ENCODE assay signal across 8 cellular contexts in genomic region chr1:156115514-156116374, GRCh38. TPM values are rescaled to one million over a fixed set of nuclear protein-coding genes. Genes with fewer than 3 reads are reported as not detected.
A peak's percentile ranks its signal among the peaks of the same experiment; 100 is the strongest.
DNase-seq lines count a peak whose midpoint lies in the region; ATAC-seq and TF ChIP-seq lines count a peak whose summit lies in the region.

No MANE protein-coding gene starts in this region.

- peaks cover 0 to 47% (median 21%) of the 10 kb centered on the region in 4 donors for H3K4me1 ChIP-seq in right lobe of liver
- peaks cover 68% of the 10 kb centered on the region for H3K4me1 ChIP-seq in suprapubic skin

- H3K9me3 ChIP-seq in right lobe of liver, result no peaks in the 10 kb centered on the region
- no peaks in the 10 kb centered on the region for H3K9me3 ChIP-seq in suprapubic skin

- TF ChIP-seq POLR2A in right lobe of liver (IDR thresholded peaks at IDR 0.05), result peak; percentile 53
- peak in 1 of 2 donors; percentile 46 for TF ChIP-seq POLR2A in suprapubic skin (IDR thresholded peaks at IDR 0.05)

- H3K4me3 ChIP-seq in right lobe of liver (peak overlapping the region; percentile 95 to 99 (median 97)), suprapubic skin (peak overlapping the region; percentile 100)

- no peak for TF ChIP-seq CTCF in right lobe of liver (IDR thresholded peaks at IDR 0.05)
- TF ChIP-seq CTCF in suprapubic skin (IDR thresholded peaks at IDR 0.05), result no peak

- intact Hi-C loops in right lobe of liver (cut with DNase I), result no loop called here

- peak; percentile 37 to 53 (median 51) for ATAC-seq in right lobe of liver
- no peak for ATAC-seq in GM18858 (IDR thresholded peaks at IDR 0.05; ENCODE audit: unreplicated experiment)

- H3K36me3 ChIP-seq in right lobe of liver, result no peaks in the 10 kb centered on the region
- no peaks in the 10 kb centered on the region for H3K36me3 ChIP-seq in suprapubic skin

- TF ChIP-seq EP300 in suprapubic skin (IDR thresholded peaks at IDR 0.05), result no peak

- H3K27ac ChIP-seq in right lobe of liver (peak overlapping the region; percentile 89 to 92 (median 91)), suprapubic skin (peak overlapping the region; percentile 100)

- 4% methylated on average over 8 of the region's 19 CpGs for WGBS in right lobe of liver (ENCODE audit: insufficient coverage, low coverage, low lambda C conversion rate, missing lambda C conversion rate)
- 3% methylated on average over 14 of the region's 19 CpGs for WGBS in suprapubic skin

- H3K27me3 ChIP-seq in right lobe of liver (no peaks in the 10 kb centered on the region), suprapubic skin (no peaks in the 10 kb centered on the region)

- DNase-seq in SIG-M5 treated with dmso at 0.1 percent for 504 hours (lab: John Stamatoyannopoulos, UW; ENCODE audit: unreplicated experiment), result peak; percentile 41
- DNase-seq in SIG-M5 (lab: John Stamatoyannopoulos, UW), result no peak
- DNase-seq in RKO (ENCODE audit: low spot score), result peak; percentile 73
- DNase-seq in dedifferentiated amniotic fluid mesenchymal stem cell (ENCODE audit: extremely low spot score), result peak; percentile 27
- DNase-seq in right lobe of liver, result peak; percentile 67 to 81 (median 79)
- peak in 1 of 2 donors; percentile 89 for DNase-seq in suprapubic skin (ENCODE audit: low spot score in 2 of 2)
- no peak for DNase-seq in central memory CD4-positive, alpha-beta T cell

RNA-seq across cellular contexts. Expression of gene LMNA, which starts 1.2 kb away (rescaled TPM):
- total RNA-seq in right lobe of liver (100 to 1,000 TPM in 3 of 6 experiments, 10 to 100 TPM in 3; 79.4 to 129 (median 98.8) TPM), suprapubic skin (100 to 1,000 TPM; 574 to 977 (median 714) TPM)

RNA-seq across cellular contexts. Expression of gene MEX3A, which starts 33.5 kb away (rescaled TPM):
- 1 to 10 TPM in 1 of 6 experiments, under 1 TPM in 5; 0.35 to 1.4 (median 0.83) TPM for total RNA-seq in right lobe of liver
- total RNA-seq in suprapubic skin, result 1 to 10 TPM in 2 of 4 donors, under 1 TPM in 2; 0.42 to 2.7 (median 1.0) TPM

RNA-seq across cellular contexts. Expression of gene SEMA4A, which starts 37.6 kb away (rescaled TPM):
- total RNA-seq in right lobe of liver, result 1 to 10 TPM in 4 of 6 experiments, under 1 TPM in 2; 0.62 to 2.6 (median 1.3) TPM
- 10 to 100 TPM; 43.8 to 61.2 (median 50.2) TPM for total RNA-seq in suprapubic skin

RNA-seq across cellular contexts. Expression of gene RAB25, which starts 54.8 kb away (rescaled TPM):
- total RNA-seq in right lobe of liver, result 1 to 10 TPM in 2 of 6 experiments, under 1 TPM in 4; 0.40 to 3.2 (median 0.77) TPM
- total RNA-seq in suprapubic skin, result 100 to 1,000 TPM; 150 to 284 (median 205) TPM

Comparison
In these comparisons a context has a peak if more than half of its experiments do, and no peak if none do; other contexts are left out.
1. DNase-seq: peak in SIG-M5 treated with dmso at 0.1 percent for 504 hours (single experiment), RKO (single experiment), dedifferentiated amniotic fluid mesenchymal stem cell (single experiment) and right lobe of liver (3 of 3); none in SIG-M5 (single experiment) and central memory CD4-positive, alpha-beta T cell (single experiment).
2. RNA of gene LMNA, which starts 1.2 kb away (total RNA-seq): 574 to 977 TPM in suprapubic skin; 79.4 to 129 TPM in right lobe of liver; every median in the first group is over 4 times any median in the second.
3. RNA of gene SEMA4A, which starts 37.6 kb away (total RNA-seq): 43.8 to 61.2 TPM in suprapubic skin; 0.62 to 2.6 TPM in right lobe of liver; every median in the first group is over 10 times any median in the second.